ENCODE assay signal across 6 cellular contexts in genomic region chr16:75491876-75492275, GRCh38.
DNase-seq lines count a peak whose midpoint lies in the region; ATAC-seq and TF ChIP-seq lines count a peak whose summit lies in the region.

No MANE protein-coding gene starts in this region.

- DNase-seq in GM12864 (ENCODE audit: low read depth) (no peak), NCI-H345 (lab: John Stamatoyannopoulos, UW) (peak; percentile 68), iPS-NIHi7 (ENCODE audit: extremely low spot score) (peak; percentile 46), GM19240 (ENCODE audit: insufficient read length, low spot score) (no peak), GM19238 (ENCODE audit: insufficient read length, low spot score) (no peak)

- TF ChIP-seq CTCF in GM12864 (IDR thresholded peaks at IDR 0.05; ENCODE audit: low read depth, low read length, missing control alignments): peak; percentile 51

- ATAC-seq in HG02981 (IDR thresholded peaks at IDR 0.05; ENCODE audit: unreplicated experiment): no peak

- H3K4me3 ChIP-seq in GM12864 (ENCODE audit: low read depth, low read length): no peak overlapping the region

Comparison
In these comparisons a context has a peak if more than half of its experiments do, and no peak if none do; other contexts are left out.
1. DNase-seq: peak in NCI-H345 (single experiment) and iPS-NIHi7 (single experiment); none in GM12864 (single experiment), GM19240 (single experiment) and GM19238 (single experiment).